In genomic region chr20:31841928-31842327, GRCh38 we compare ENCODE assay signal across 1 cellular context.
A peak's percentile ranks its signal among the peaks of the same experiment; 100 is the strongest.
TF ChIP-seq lines count a peak whose summit lies in the region.

No MANE protein-coding gene starts in this region.

TF ChIP-seq in endothelial cell of umbilical vein, 7 proteins besides CTCF, POLR2A, EP300 and RAD21:
- peak; percentile 38 for TF ChIP-seq FOS (IDR thresholded peaks at IDR 0.05; ENCODE audit: borderline replicate concordance, insufficient read depth, low read length)
- no peak for TF ChIP-seq POLR2AphosphoS5 (IDR thresholded peaks at IDR 0.05; ENCODE audit: insufficient read depth, low read depth, low read length)
